In the genomic region with DNA sequence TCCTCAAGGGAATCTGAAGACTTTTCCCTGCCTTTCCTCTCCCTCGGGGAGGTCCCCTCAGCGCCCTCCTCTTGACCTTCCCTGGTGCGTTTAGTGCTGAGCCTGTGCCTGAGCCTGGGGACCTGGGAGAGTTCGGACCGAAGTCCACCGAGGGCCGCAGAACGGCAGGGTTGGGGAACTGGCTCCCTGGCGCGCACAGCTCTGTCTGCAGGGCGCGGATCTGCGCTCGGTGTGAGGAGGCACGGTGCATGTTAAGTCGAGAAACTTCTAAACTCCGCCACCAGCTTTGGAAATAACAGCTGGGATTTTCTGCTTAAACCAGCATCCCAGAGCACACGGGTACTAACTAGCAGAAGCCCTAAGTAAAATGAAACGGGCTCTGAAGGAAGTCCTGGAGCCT, we compare ENCODE assay signal across 1 cellular context.
TF ChIP-seq lines count a peak whose summit lies in the region.

No MANE protein-coding gene starts in this region.

TF ChIP-seq in GM23338, 12 proteins besides CTCF, POLR2A, EP300 and RAD21 (continued from another document):
- no peak for TF ChIP-seq ZNF462 (CRISPR knock-in tag; IDR thresholded peaks at IDR 0.05)
- no peak for TF ChIP-seq EZH2 (IDR thresholded peaks at IDR 0.05; ENCODE audit: low read depth, unreplicated experiment)
- no peak for TF ChIP-seq ZNF114 (CRISPR knock-in tag; IDR thresholded peaks at IDR 0.05)
- TF ChIP-seq POLR2AphosphoS5 (IDR thresholded peaks at IDR 0.05; ENCODE audit: low read depth): no peak
